Comparison of ENCODE assay signal across 10 cellular contexts in the genomic region with DNA sequence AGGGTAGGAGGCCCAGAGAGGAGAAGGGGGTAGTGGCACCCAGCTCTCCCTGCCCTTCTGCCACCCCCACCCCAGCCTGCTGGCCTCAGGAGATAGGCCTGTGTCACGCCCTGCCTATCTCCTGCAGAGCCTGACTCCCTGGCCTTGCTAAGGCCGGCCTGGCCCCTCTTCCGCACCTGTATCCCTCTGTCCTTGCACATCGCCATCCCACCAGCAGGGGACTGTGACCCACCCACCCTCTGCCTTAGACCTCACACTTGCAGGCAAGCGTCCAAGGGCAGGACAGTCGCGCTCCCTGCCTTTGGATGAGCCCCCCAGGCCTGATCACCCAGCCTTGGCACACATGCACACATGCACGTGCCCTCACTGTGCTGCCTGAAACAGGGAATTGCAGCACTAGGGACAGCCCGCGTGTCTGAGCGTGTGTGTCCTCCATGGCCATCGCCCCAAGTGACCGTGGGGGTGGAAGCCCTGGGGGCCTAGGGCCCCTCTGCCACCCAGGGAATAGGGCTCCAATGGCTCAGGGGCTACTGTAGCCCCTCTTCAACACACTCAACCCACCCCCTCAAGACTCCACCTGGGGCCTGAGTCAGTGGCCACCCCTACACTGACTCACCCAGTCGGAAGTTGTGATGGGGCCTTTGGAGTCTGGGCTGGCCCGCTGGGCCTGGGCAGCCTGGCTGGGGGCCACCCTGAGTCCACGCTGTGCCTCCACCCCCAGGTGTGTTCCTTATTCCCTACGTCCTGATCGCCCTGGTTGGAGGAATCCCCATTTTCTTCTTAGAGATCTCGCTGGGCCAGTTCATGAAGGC. TPM values are rescaled to one million over a fixed set of nuclear protein-coding genes. Genes with fewer than 3 reads are reported as not detected.
DNase-seq lines count a peak whose midpoint lies in the region; ATAC-seq lines count a peak whose summit lies in the region.
"Had no signal": no experiment of that assay in that cellular context is flagged by ENCODE, and none has a peak within 500 bp of the region (broad histone marks: within the 10 kb centered on the region; RNA-seq: fewer than 3 reads in every experiment).

No MANE protein-coding gene starts in this region.

- H3K9me3 Mint-ChIP-seq in central memory CD8-positive, alpha-beta T cell: no peaks in the 10 kb centered on the region
- H3K9me3 Mint-ChIP-seq: T-helper 2 cell treated with Interferon-gamma antibody and Interleukin-4, amounts not matched to agents 5 μg/mL and 100 μg/mL, for 36 hours had no signal

- no peaks in the 10 kb centered on the region for H3K79me2 ChIP-seq in ACC112 (ENCODE audit: control insufficient read depth, insufficient read depth, low read length, unreplicated experiment)

- H3K27ac ChIP-seq in ACC112 (ENCODE audit: low read depth, low read length) (no peak overlapping the region), HUES48 (ENCODE audit: low read depth, low read length) (no peak overlapping the region)

- H3K36me3 Mint-ChIP-seq in central memory CD8-positive, alpha-beta T cell (ENCODE audit: insufficient read depth): peaks cover 4% of the 10 kb centered on the region

- peak overlapping the region; percentile 20 for H3K4me3 Mint-ChIP-seq in central memory CD8-positive, alpha-beta T cell
- H3K4me3 Mint-ChIP-seq: T-helper 2 cell treated with Interferon-gamma antibody and Interleukin-4, amounts not matched to agents 5 μg/mL and 100 μg/mL, for 36 hours had no signal

- peaks cover 14% of the 10 kb centered on the region; the same call in 1 of the 2 replicates for H3K9me3 ChIP-seq in HUES48 (ENCODE audit: control insufficient read depth, insufficient read depth, low read length)

- H3K27me3 ChIP-seq in ACC112 (ENCODE audit: insufficient read depth, low read length) (no peaks in the 10 kb centered on the region), HUES48 (ENCODE audit: control insufficient read depth, insufficient read depth, low read length) (no peaks in the 10 kb centered on the region)

- H3K4me3 ChIP-seq in ACC112 (ENCODE audit: low read depth, low read length): peak overlapping the region; percentile 43; the same call in 1 of the 2 replicates
- H3K4me3 ChIP-seq in HUES48 (ENCODE audit: low read depth, low read length): peak overlapping the region; percentile 55; the same call in 1 of the 2 replicates

- H3K9ac ChIP-seq in HUES48 (ENCODE audit: low read depth, low read length): no peak overlapping the region; the same call in 1 of the 2 replicates

- no peak for DNase-seq in central memory CD8-positive, alpha-beta T cell (ENCODE audit: low spot score in 2 of 2)
- DNase-seq in kidney tubule cell (ENCODE audit: low spot score) (peak; percentile 46), mesenteric fat pad (ENCODE audit: low spot score) (no peak), NCI-H1417 (lab: John Stamatoyannopoulos, UW) (no peak)
- no peak for DNase-seq in stimulated activated CD4-positive, alpha-beta T cell treated with anti-CD3 and anti-CD28 coated beads, Interleukin-12 subunit alpha, Interleukin-12 subunit beta, amount 100 ng/mL, for 4 hours
- DNase-seq: small intestine had no signal

- no peak for ATAC-seq in central memory CD8-positive, alpha-beta T cell (replicated peaks; ENCODE audit: extremely low read depth, poor library complexity, severe bottlenecking)
- ATAC-seq in HG03139 (IDR thresholded peaks at IDR 0.05; ENCODE audit: unreplicated experiment): no peak

- H2AFZ ChIP-seq in ACC112 (ENCODE audit: low read length, unreplicated experiment): no peak overlapping the region

- no peaks in the 10 kb centered on the region for H3K4me1 Mint-ChIP-seq in central memory CD8-positive, alpha-beta T cell

- no peak overlapping the region for H3K27ac Mint-ChIP-seq in central memory CD8-positive, alpha-beta T cell (ENCODE audit: low read depth)
- H3K27ac Mint-ChIP-seq: T-helper 2 cell treated with Interferon-gamma antibody and Interleukin-4, amounts not matched to agents 5 μg/mL and 100 μg/mL, for 36 hours had no signal

- H3K27me3 Mint-ChIP-seq in central memory CD8-positive, alpha-beta T cell: no peaks in the 10 kb centered on the region

- peaks cover 3% of the 10 kb centered on the region for H3K4me1 ChIP-seq in ACC112 (ENCODE audit: control insufficient read depth, insufficient read depth, low read length, unreplicated experiment)
- H3K4me1 ChIP-seq in HUES48 (ENCODE audit: control insufficient read depth, insufficient read depth, low read length): peaks cover 12% of the 10 kb centered on the region; the same call in 1 of the 2 replicates

- H3K36me3 ChIP-seq in ACC112 (ENCODE audit: insufficient read depth, low read length): no peaks in the 10 kb centered on the region
- peaks cover 24% of the 10 kb centered on the region for H3K36me3 ChIP-seq in HUES48 (ENCODE audit: control insufficient read depth, insufficient read depth, low read length)

RNA-seq across cellular contexts. Expression of a gene that starts 2.1 kb away (rescaled TPM):
- 45.9 TPM for total RNA-seq in mesenteric fat pad

RNA-seq across cellular contexts. Expression of a gene that starts 16.2 kb away (rescaled TPM):
- total RNA-seq in mesenteric fat pad: 1.4 TPM

RNA-seq across cellular contexts. Expression of a gene that starts 34.3 kb away (rescaled TPM):
- 513 TPM for total RNA-seq in mesenteric fat pad

RNA-seq across cellular contexts. Expression of a gene that starts 34.8 kb away (rescaled TPM):
- 32.3 TPM for total RNA-seq in mesenteric fat pad

RNA-seq across cellular contexts. Expression of a gene that starts 42.9 kb away (rescaled TPM):
- 0.39 TPM for total RNA-seq in mesenteric fat pad
